In the genomic region with DNA sequence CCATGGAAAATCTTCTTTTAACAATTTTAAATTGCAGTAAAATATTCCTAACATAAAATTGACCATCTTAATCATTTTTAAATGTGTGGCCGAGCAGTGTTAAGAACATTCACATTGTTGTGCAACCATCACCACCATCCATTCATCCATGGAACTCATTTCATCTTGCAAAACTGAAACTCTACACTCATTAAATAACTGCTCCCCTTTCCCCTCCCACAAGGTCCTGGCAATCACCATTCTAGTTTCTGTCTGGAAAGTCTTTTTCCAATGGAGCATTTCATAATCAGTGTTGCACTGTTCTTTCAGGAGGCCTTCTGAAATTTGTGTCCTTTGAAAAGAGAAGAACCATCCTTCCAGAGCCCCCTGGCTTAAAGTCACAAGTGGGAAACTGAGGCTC, we compare ENCODE assay signal across 1 cellular context.
TF ChIP-seq lines count a peak whose summit lies in the region.

No MANE protein-coding gene starts in this region.

TF ChIP-seq in liver, 16 proteins besides CTCF, POLR2A, EP300 and RAD21 (continued from another document):
- TF ChIP-seq, protein P1, sequence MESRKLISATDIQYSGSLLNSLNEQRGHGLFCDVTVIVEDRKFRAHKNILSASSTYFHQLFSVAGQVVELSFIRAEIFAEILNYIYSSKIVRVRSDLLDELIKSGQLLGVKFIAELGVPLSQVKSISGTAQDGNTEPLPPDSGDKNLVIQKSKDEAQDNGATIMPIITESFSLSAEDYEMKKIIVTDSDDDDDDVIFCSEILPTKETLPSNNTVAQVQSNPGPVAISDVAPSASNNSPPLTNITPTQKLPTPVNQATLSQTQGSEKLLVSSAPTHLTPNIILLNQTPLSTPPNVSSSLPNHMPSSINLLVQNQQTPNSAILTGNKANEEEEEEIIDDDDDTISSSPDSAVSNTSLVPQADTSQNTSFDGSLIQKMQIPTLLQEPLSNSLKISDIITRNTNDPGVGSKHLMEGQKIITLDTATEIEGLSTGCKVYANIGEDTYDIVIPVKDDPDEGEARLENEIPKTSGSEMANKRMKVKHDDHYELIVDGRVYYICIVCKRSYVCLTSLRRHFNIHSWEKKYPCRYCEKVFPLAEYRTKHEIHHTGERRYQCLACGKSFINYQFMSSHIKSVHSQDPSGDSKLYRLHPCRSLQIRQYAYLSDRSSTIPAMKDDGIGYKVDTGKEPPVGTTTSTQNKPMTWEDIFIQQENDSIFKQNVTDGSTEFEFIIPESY (IDR thresholded peaks at IDR 0.05), result peak; percentile 25
- TF ChIP-seq, protein P2, sequence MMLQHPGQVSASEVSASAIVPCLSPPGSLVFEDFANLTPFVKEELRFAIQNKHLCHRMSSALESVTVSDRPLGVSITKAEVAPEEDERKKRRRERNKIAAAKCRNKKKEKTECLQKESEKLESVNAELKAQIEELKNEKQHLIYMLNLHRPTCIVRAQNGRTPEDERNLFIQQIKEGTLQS (IDR thresholded peaks at IDR 0.05), result no peak
- peak in 1 of 2 donors; percentile 54 for TF ChIP-seq RXRA (IDR thresholded peaks at IDR 0.05)
- TF ChIP-seq FOXA2 (IDR thresholded peaks at IDR 0.05), result no peak
- TF ChIP-seq, protein P3, sequence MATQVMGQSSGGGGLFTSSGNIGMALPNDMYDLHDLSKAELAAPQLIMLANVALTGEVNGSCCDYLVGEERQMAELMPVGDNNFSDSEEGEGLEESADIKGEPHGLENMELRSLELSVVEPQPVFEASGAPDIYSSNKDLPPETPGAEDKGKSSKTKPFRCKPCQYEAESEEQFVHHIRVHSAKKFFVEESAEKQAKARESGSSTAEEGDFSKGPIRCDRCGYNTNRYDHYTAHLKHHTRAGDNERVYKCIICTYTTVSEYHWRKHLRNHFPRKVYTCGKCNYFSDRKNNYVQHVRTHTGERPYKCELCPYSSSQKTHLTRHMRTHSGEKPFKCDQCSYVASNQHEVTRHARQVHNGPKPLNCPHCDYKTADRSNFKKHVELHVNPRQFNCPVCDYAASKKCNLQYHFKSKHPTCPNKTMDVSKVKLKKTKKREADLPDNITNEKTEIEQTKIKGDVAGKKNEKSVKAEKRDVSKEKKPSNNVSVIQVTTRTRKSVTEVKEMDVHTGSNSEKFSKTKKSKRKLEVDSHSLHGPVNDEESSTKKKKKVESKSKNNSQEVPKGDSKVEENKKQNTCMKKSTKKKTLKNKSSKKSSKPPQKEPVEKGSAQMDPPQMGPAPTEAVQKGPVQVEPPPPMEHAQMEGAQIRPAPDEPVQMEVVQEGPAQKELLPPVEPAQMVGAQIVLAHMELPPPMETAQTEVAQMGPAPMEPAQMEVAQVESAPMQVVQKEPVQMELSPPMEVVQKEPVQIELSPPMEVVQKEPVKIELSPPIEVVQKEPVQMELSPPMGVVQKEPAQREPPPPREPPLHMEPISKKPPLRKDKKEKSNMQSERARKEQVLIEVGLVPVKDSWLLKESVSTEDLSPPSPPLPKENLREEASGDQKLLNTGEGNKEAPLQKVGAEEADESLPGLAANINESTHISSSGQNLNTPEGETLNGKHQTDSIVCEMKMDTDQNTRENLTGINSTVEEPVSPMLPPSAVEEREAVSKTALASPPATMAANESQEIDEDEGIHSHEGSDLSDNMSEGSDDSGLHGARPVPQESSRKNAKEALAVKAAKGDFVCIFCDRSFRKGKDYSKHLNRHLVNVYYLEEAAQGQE (IDR thresholded peaks at IDR 0.05), result no peak
- no peak for TF ChIP-seq SP1 (IDR thresholded peaks at IDR 0.05)
- TF ChIP-seq, protein P4, sequence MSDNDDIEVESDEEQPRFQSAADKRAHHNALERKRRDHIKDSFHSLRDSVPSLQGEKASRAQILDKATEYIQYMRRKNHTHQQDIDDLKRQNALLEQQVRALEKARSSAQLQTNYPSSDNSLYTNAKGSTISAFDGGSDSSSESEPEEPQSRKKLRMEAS (IDR thresholded peaks at IDR 0.05), result no peak
- peak in 1 of 2 donors; percentile 50 for TF ChIP-seq HNF4A (conservative IDR thresholded peaks at IDR 0.05)
- TF ChIP-seq GABPA (IDR thresholded peaks at IDR 0.05 in 1 of 2, conservative IDR thresholded peaks at IDR 0.05 in 1 of 2), result no peak
- TF ChIP-seq TAF1 (conservative IDR thresholded peaks at IDR 0.05), result no peak
- no peak for TF ChIP-seq EGR1 (IDR thresholded peaks at IDR 0.05; ENCODE audit: low read depth in 2 of 2)
- peak; percentile 58 for TF ChIP-seq YY1 (IDR thresholded peaks at IDR 0.05)
- TF ChIP-seq FOXA1 (IDR thresholded peaks at IDR 0.05), result no peak
